Comparison of ENCODE assay signal across 16 cellular contexts in the genomic region with DNA sequence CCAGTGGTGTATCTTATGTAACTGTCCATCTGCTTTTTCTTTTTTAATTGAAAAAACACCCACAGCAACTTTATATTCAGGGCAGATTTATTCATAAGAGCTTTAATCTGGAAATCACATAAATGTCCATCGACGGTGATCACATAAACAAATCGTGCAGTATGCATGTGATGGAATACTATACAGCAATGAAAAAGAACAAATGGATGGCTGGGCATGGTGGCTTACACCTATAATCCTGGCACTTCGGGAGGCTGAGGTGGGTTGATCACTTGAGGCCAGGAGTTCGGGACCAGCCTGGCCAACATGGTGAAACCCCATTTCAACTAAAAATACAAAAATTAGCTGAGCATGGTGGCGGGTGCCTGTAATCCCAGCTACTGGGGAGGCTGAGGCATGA. TPM values are rescaled to one million over a fixed set of nuclear protein-coding genes. Genes with fewer than 3 reads are reported as not detected.
DNase-seq lines count a peak whose midpoint lies in the region; FAIRE-seq and TF ChIP-seq lines count a peak whose summit lies in the region.
"Had no signal": no experiment of that assay in that cellular context is flagged by ENCODE, and none has a peak within 500 bp of the region (broad histone marks: within the 10 kb centered on the region; RNA-seq: fewer than 3 reads in every experiment).

No MANE protein-coding gene starts in this region.

- H3K79me2 ChIP-seq in H1 (ENCODE audit: control insufficient read depth in 1 of 2, insufficient read depth in 2 of 2, low read length in 2 of 2), result no peaks in the 10 kb centered on the region

- H3K27ac ChIP-seq in HEK293 (ENCODE audit: extremely low read depth, low read depth, low read length), result no peak overlapping the region
- H3K27ac ChIP-seq in H1 (ENCODE audit: low read depth, low read length), result no peak overlapping the region
- H3K27ac ChIP-seq: BLaER1, HL-60 had no signal

- H3K79me1 ChIP-seq in H1 (ENCODE audit: low read depth, low read length), result no peaks in the 10 kb centered on the region

- TF ChIP-seq RAD21 in H1 (IDR thresholded peaks at IDR 0.05 in 1 of 2, conservative IDR thresholded peaks at IDR 0.05 in 1 of 2; ENCODE audit: low read depth in 2 of 2, low read length in 2 of 2), result no peak

- POLR2A ChIA-PET in HEK293 (lab: Yijun Ruan, JAX), result no interaction called here
- POLR2A ChIA-PET in H1 (lab: Charles Lee; ENCODE audit: partially characterized antibody), result no interaction called here

- no peak overlapping the region for H2BK15ac ChIP-seq in H1 (ENCODE audit: low read length)

- no peak for TF ChIP-seq POLR2A in H1 (IDR thresholded peaks at IDR 0.05; ENCODE audit: control extremely low read depth in 1 of 2, low read depth in 2 of 2, low read length in 2 of 2)

- peaks cover 0 to 1% of the 10 kb centered on the region in 2 experiments for H4K20me1 ChIP-seq in H1 (replicated peaks in 1 of 2; ENCODE audit: control insufficient read depth in 1 of 2, insufficient read depth in 2 of 2, low read length in 2 of 2)
- H4K20me1 ChIP-seq: BLaER1 had no signal

- no peak overlapping the region for H3K14ac ChIP-seq in H1 (ENCODE audit: insufficient read length)

- DNase-seq in activated CD8-positive, alpha-beta memory T cell treated with anti-CD3 and anti-CD28 coated beads, Interleukin-2, amount 50 U/mL, for 48 hours, result peak; percentile 1
- no peak for DNase-seq in activated CD8-positive, alpha-beta memory T cell treated with anti-CD3 and anti-CD28 coated beads, Interleukin-2, amount 50 U/mL, for 4 hours
- DNase-seq in H1 (ENCODE audit: low read depth in 1 of 2, low spot score in 2 of 2), result no peak
- DNase-seq in ureter (ENCODE audit: low spot score), result peak; percentile 13
- DNase-seq in foreskin melanocyte, result no peak
- no peak for DNase-seq in hippocampal formation (lab: John Stamatoyannopoulos, UW)
- DNase-seq: AML-193; CD8-positive, alpha-beta memory T cell; DND-41; GDM1 had no signal

- no peaks in the 10 kb centered on the region for H3K36me3 ChIP-seq in HEK293 (ENCODE audit: control insufficient read depth in 2 of 2, insufficient read depth in 1 of 2, low read length in 2 of 2)
- H3K36me3 ChIP-seq in H1 (ENCODE audit: control insufficient read depth in 2 of 4, insufficient read depth in 4 of 4, low read length in 3 of 4), result no peaks in the 10 kb centered on the region
- H3K36me3 ChIP-seq: BLaER1 had no signal

- no peak overlapping the region for H3K56ac ChIP-seq in H1 (replicated peaks; ENCODE audit: insufficient read length, low read depth, low read length)

- FAIRE-seq in H1 (lab: Jason Lieb, UNC), result no peak
- FAIRE-seq: GM12892, GM19239 had no signal

- CTCF ChIA-PET in HEK293 (lab: Yijun Ruan, JAX), result interaction anchor here (0.7 kb wide), 2 partner anchors 107 to 342 kb away, joined by 4 read pairs; no protein-coding TSS in a partner anchor
- CTCF ChIA-PET in H1 (lab: Charles Lee; ENCODE audit: partially characterized antibody), result interaction anchor here (0.6 to 4.9 kb wide), 15 partner anchors 11 to 105 kb away, joined by 3 to 42 read pairs (median 5); no protein-coding TSS in a partner anchor

- H3K27me3 ChIP-seq in H1 (replicated peaks in 1 of 4; ENCODE audit: control insufficient read depth in 3 of 4, extremely low read depth in 1 of 4, insufficient read depth in 3 of 4, low read length in 3 of 4), result no peaks in the 10 kb centered on the region
- H3K27me3 ChIP-seq: BLaER1 had no signal

- no peak for TF ChIP-seq EP300 in H1 (IDR thresholded peaks at IDR 0.05; ENCODE audit: borderline replicate concordance in 1 of 2, low read depth in 2 of 2, low read length in 2 of 2)

- H3K23ac ChIP-seq in H1 (ENCODE audit: insufficient read length), result no peak overlapping the region

- no peak overlapping the region for H2BK12ac ChIP-seq in H1 (ENCODE audit: low read depth, low read length)

- H3K4me2 ChIP-seq in H1 (ENCODE audit: insufficient read depth in 1 of 2, low read depth in 2 of 2, low read length in 2 of 2), result no peak overlapping the region
- H3K4me2 ChIP-seq: BLaER1 had no signal

- H3K18ac ChIP-seq in H1 (ENCODE audit: extremely low read depth, low read length), result no peak overlapping the region

- H4K8ac ChIP-seq in H1 (ENCODE audit: extremely low read depth, insufficient read depth, low read length), result no peak overlapping the region

- H3K4ac ChIP-seq in H1 (replicated peaks; ENCODE audit: insufficient read length, low read depth, low read length), result no peak overlapping the region

- no peak overlapping the region for H2BK20ac ChIP-seq in H1 (ENCODE audit: low read length)

- H3K9me3 ChIP-seq in HEK293 (ENCODE audit: control insufficient read depth, insufficient read depth, low read depth, low read length) (no peaks in the 10 kb centered on the region), H1 (ENCODE audit: insufficient read depth in 2 of 2, low read depth in 1 of 2, low read length in 1 of 2) (no peaks in the 10 kb centered on the region)
- H3K9me3 ChIP-seq: BLaER1, Caco-2 had no signal

- H3K23me2 ChIP-seq in H1 (ENCODE audit: low read depth, low read length), result no peaks in the 10 kb centered on the region

- H3K4me3 ChIP-seq in HEK293 (ENCODE audit: low read depth, low read length) (no peak overlapping the region), H1 (ENCODE audit: extremely low read depth in 1 of 4, insufficient read depth in 2 of 4, low read depth in 3 of 4, low read length in 4 of 4) (no peak overlapping the region)
- H3K4me3 ChIP-seq: BLaER1 had no signal

- no peak overlapping the region for H4K91ac ChIP-seq in H1 (replicated peaks; ENCODE audit: insufficient read length, low read length)

- no peak overlapping the region for H2BK120ac ChIP-seq in H1 (replicated peaks; ENCODE audit: low read depth, low read length)

- no peak overlapping the region for H2AK5ac ChIP-seq in H1 (ENCODE audit: low read depth, low read length)

- H3K4me1 ChIP-seq in HEK293 (ENCODE audit: control insufficient read depth, insufficient read depth, low read length), result no peaks in the 10 kb centered on the region
- H3K4me1 ChIP-seq in H1 (replicated peaks in 1 of 4; ENCODE audit: control insufficient read depth in 3 of 4, insufficient read depth in 4 of 4, low read length in 3 of 4), result 0 out of 7 replicates have a peak, but pooled peaks cover 0 to 4% (median 0%) of the 10 kb centered on the region in 4 experiments
- H3K4me1 ChIP-seq: Caco-2 had no signal

- no peak overlapping the region for H2AFZ ChIP-seq in H1 (ENCODE audit: low read length)

- no peak overlapping the region for H4K5ac ChIP-seq in H1 (ENCODE audit: insufficient read length, low read depth, low read length)

- no peak overlapping the region for H2BK5ac ChIP-seq in H1 (ENCODE audit: low read depth, low read length)

- TF ChIP-seq CTCF in HEK293 (tag by site-specific recombination; IDR thresholded peaks at IDR 0.05) (no peak), H1 (IDR thresholded peaks at IDR 0.05; ENCODE audit: control extremely low read depth in 1 of 3, insufficient read depth in 1 of 3, low read depth in 1 of 3, low read length in 3 of 3) (no peak)

- H3K9ac ChIP-seq in H1 (replicated peaks in 1 of 4; ENCODE audit: extremely low read depth in 1 of 4, low read depth in 3 of 4, low read length in 3 of 4), result no peak overlapping the region
- H3K9ac ChIP-seq: BLaER1 had no signal

- 93% methylated on average over 6 of the region's 6 CpGs; no CpG with 5 or more reads in 1 of the 2 experiments for WGBS in H1 (ENCODE audit: extremely low coverage in 1 of 2, insufficient coverage in 1 of 2, insufficient read length in 1 of 2, insufficient replicate concordance in 2 of 2, low coverage in 1 of 2, low lambda C conversion rate in 2 of 2, missing lambda C conversion rate in 1 of 2), 2 experiments

TF ChIP-seq in HEK293, 187 proteins besides CTCF, POLR2A, EP300 and RAD21:
- TF ChIP-seq KLF9 (tag by site-specific recombination; IDR thresholded peaks at IDR 0.05; ENCODE audit: low read depth) (no peak), ZBTB7A (tag by site-specific recombination; IDR thresholded peaks at IDR 0.05; ENCODE audit: low read depth) (no peak), ZNF146 (tag by site-specific recombination; IDR thresholded peaks at IDR 0.05) (peak; percentile 99)
- TF ChIP-seq, protein P1, sequence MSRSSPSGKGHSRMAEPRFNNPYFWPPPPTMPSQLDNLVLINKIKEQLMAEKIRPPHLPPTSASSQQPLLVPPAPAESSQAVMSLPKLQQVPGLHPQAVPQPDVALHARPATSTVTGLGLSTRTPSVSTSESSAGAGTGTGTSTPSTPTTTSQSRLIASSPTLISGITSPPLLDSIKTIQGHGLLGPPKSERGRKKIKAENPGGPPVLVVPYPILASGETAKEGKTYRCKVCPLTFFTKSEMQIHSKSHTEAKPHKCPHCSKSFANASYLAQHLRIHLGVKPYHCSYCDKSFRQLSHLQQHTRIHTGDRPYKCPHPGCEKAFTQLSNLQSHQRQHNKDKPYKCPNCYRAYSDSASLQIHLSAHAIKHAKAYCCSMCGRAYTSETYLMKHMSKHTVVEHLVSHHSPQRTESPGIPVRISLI (tag by site-specific recombination; IDR thresholded peaks at IDR 0.05), result no peak

TF ChIP-seq in H1, 55 proteins besides CTCF, POLR2A, EP300 and RAD21:
- TF ChIP-seq TAF7 (optimal IDR thresholded peaks at IDR 0.05; ENCODE audit: borderline replicate concordance, low read depth, low read length) (no peak), KDM1A (IDR thresholded peaks at IDR 0.05; ENCODE audit: borderline replicate concordance, low read length) (peak; percentile 74)

RNA-seq across cellular contexts. Expression of a gene that starts 39.1 kb away (rescaled TPM):
- 1.3 and 1.6 TPM in 2 replicates for total RNA-seq in H1 (2021; fragmentation: NEBNext Ultra II Directional; extraction: Animal tissue kit (Norgen Biotek cat#: 25700))
- polyA plus RNA-seq in H1 (2011; rRNA removed), result 2.6 and 3.2 TPM in 2 replicates
- 1.8 TPM for polyA plus RNA-seq in H1 (2011; cell fraction: cytosol; rRNA removed)
- polyA plus RNA-seq in H1 (2011; cell fraction: nucleus; rRNA removed), result 1.5 TPM
- 0.87 to 2.5 TPM (median 1.9 TPM) in 4 replicates for polyA plus RNA-seq in H1 (2012, experiment 1 of 2)
- polyA plus RNA-seq in H1 (2012, experiment 2 of 2), result 1.5 TPM
- 1.6 TPM for polyA plus RNA-seq in H1 (2013, experiment 1 of 2)
- 1.7 TPM for polyA plus RNA-seq in H1 (2013, experiment 2 of 2)
- 0.27 and 0.32 TPM in 2 replicates for polyA minus RNA-seq in H1 (2011; rRNA and poly(A)+ RNA removed)
- not detected for polyA minus RNA-seq in H1 (2011; cell fraction: cytosol; rRNA and poly(A)+ RNA removed)
- 0.60 TPM for polyA minus RNA-seq in H1 (2011; cell fraction: nucleus; rRNA and poly(A)+ RNA removed)
- total RNA-seq in ureter, result 7.1 TPM
- total RNA-seq: Caco-2; CD8-positive, alpha-beta memory T cell had no signal
- polyA plus RNA-seq: CD8-positive, alpha-beta memory T cell had no signal

Comparison
In these comparisons a context has a peak if more than half of its experiments do, and no peak if none do; other contexts are left out.
1. DNase-seq: peak in activated CD8-positive, alpha-beta memory T cell treated with anti-CD3 and anti-CD28 coated beads, Interleukin-2, amount 50 U/mL, for 48 hours (single experiment) and ureter (single experiment); none in activated CD8-positive, alpha-beta memory T cell treated with anti-CD3 and anti-CD28 coated beads, Interleukin-2, amount 50 U/mL, for 4 hours (single experiment), H1 (0 of 2), foreskin melanocyte (single experiment) and hippocampal formation (0 of 2).